8 cellular contexts compared by ENCODE assay signal in the genomic region with DNA sequence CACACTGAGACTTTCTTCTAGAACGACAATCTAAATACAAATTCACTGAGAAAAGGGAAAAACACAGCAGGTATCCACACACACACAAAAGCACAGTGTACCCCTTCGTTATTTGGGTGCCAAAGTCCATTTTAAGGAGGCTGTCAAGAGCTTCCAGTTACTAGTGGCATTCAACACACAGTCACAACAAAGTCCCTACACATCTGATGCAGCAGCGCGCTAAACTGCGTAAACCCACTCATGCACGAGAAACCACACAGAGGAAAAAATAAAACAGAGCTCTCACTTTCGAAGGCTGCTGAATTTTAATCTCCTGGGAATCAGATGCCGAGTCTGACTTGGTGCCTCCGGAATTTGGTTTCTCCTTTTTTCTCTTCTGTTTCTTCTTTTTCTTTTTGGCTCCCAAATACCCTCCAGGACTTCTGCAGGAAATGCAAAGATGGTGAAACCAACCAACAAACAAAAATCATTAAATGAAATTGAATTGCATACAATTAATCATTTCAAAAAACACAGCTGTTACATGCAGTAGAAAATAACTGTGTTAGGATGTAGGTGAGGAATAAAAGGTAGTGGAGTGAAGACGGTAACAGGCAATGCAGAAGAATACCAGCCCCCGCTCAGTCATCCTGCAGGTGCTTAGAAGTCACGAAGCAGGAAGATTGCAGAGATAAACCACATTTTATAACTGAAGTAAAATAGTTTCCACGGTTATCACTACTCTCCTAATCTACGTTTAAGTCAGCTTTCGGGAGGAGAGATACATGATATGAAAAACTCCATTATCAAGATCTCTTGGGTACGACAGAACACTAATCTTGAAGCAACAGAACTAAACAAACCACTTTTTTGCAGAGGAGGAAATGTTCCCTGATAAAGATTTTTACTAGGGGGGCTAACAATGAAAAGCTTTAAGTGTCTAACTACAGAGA. TPM values are rescaled to one million over a fixed set of nuclear protein-coding genes. Genes with fewer than 3 reads are reported as not detected.
DNase-seq lines count a peak whose midpoint lies in the region; ATAC-seq and TF ChIP-seq lines count a peak whose summit lies in the region.

No MANE protein-coding gene starts in this region.

- no peak for TF ChIP-seq CTCF in Calu3 (IDR thresholded peaks at IDR 0.05; ENCODE audit: unreplicated experiment)

- peak overlapping the region; percentile 11 for H3K4me3 Mint-ChIP-seq in activated CD4-positive, alpha-beta memory T cell treated with anti-CD3 and anti-CD28 coated beads, Interleukin-2, amount 10 ng/mL, durations not matched to agents 7 days and 5 days
- H3K4me3 Mint-ChIP-seq in Calu3 (ENCODE audit: low read depth, unreplicated experiment) = no peak overlapping the region

- no peaks in the 10 kb centered on the region for H3K27me3 Mint-ChIP-seq in activated CD4-positive, alpha-beta memory T cell treated with anti-CD3 and anti-CD28 coated beads, Interleukin-2, amount 10 ng/mL, durations not matched to agents 7 days and 5 days
- H3K27me3 Mint-ChIP-seq in Calu3 (ENCODE audit: unreplicated experiment) = no peaks in the 10 kb centered on the region

- H3K27ac Mint-ChIP-seq in activated CD4-positive, alpha-beta memory T cell treated with anti-CD3 and anti-CD28 coated beads, Interleukin-2, amount 10 ng/mL, durations not matched to agents 7 days and 5 days = no peak overlapping the region
- no peak overlapping the region for H3K27ac Mint-ChIP-seq in Calu3 (ENCODE audit: unreplicated experiment)

- peak; percentile 18 for DNase-seq in activated CD4-positive, alpha-beta T cell treated with anti-CD3 and anti-CD28 coated beads for 24 hours (ENCODE audit: low read depth in 2 of 2)
- DNase-seq in activated CD4-positive, alpha-beta T cell treated with anti-CD3 and anti-CD28 coated beads for 1 hour = no peak
- no peak for DNase-seq in activated CD4-positive, alpha-beta memory T cell treated with anti-CD3 and anti-CD28 coated beads, Interleukin-2, amount 10 ng/mL, durations not matched to agents 7 days and 5 days
- DNase-seq in putamen (ENCODE audit: low spot score) (peak; percentile 30), Calu3 (no peak), KG1 (lab: John Stamatoyannopoulos, UW) (no peak)
- DNase-seq in effector CD8-positive, alpha-beta T cell (lab: John Stamatoyannopoulos, UW) = no peak

- CTCF ChIA-PET in activated CD4-positive, alpha-beta memory T cell treated with anti-CD3 and anti-CD28 coated beads, Interleukin-2, amount 10 ng/mL, durations not matched to agents 7 days and 5 days (lab: Charles Lee) = interaction anchor here (1.3 to 1.9 kb wide), 5 partner anchors 10 to 36 kb away, joined by 3 to 5 read pairs (median 3); partner anchors contain the start of gene NMT2
- CTCF ChIA-PET in Calu3 (lab: Charles Lee) = no interaction called here

- ATAC-seq in HG03060 (IDR thresholded peaks at IDR 0.05; ENCODE audit: low read depth, unreplicated experiment) = peak; percentile 96

- H3K4me1 Mint-ChIP-seq in activated CD4-positive, alpha-beta memory T cell treated with anti-CD3 and anti-CD28 coated beads, Interleukin-2, amount 10 ng/mL, durations not matched to agents 7 days and 5 days = peaks cover 41% of the 10 kb centered on the region
- no peaks in the 10 kb centered on the region for H3K4me1 Mint-ChIP-seq in Calu3 (ENCODE audit: low read depth, unreplicated experiment)

- H3K36me3 Mint-ChIP-seq in activated CD4-positive, alpha-beta memory T cell treated with anti-CD3 and anti-CD28 coated beads, Interleukin-2, amount 10 ng/mL, durations not matched to agents 7 days and 5 days (ENCODE audit: low read depth) = peaks cover 42% of the 10 kb centered on the region
- H3K36me3 Mint-ChIP-seq in Calu3 (ENCODE audit: insufficient read depth, unreplicated experiment) = no peaks in the 10 kb centered on the region

- H3K9me3 Mint-ChIP-seq in activated CD4-positive, alpha-beta memory T cell treated with anti-CD3 and anti-CD28 coated beads, Interleukin-2, amount 10 ng/mL, durations not matched to agents 7 days and 5 days = no peaks in the 10 kb centered on the region
- H3K9me3 Mint-ChIP-seq in Calu3 (ENCODE audit: low read depth, unreplicated experiment) = no peaks in the 10 kb centered on the region

- intact Hi-C loops in Calu3 (cut with micrococcal nuclease; ENCODE audit: unreplicated experiment) = no loop called here

- POLR2A ChIA-PET in activated CD4-positive, alpha-beta memory T cell treated with anti-CD3 and anti-CD28 coated beads, Interleukin-2, amount 10 ng/mL, durations not matched to agents 7 days and 5 days (lab: Charles Lee) = interaction anchor here (1.0 to 1.8 kb wide), 2 partner anchors 17 to 25 kb away, joined by 3 to 7 read pairs; no protein-coding TSS in a partner anchor

- no TSS peak for BruUV-seq in Calu3 (replicated peaks; lab: Mats Ljungman, UMichigan)

RNA-seq across cellular contexts. Expression of gene NMT2, which starts 27.1 kb away (rescaled TPM):
- total RNA-seq in activated CD4-positive, alpha-beta memory T cell treated with anti-CD3 and anti-CD28 coated beads, Interleukin-2, amount 10 ng/mL, durations not matched to agents 7 days and 5 days = 10 to 100 TPM; 45.1 to 45.5 TPM
- 7.5 and 8.6 TPM in 2 replicates for total RNA-seq in Calu3 (2022)

RNA-seq across cellular contexts. Expression of gene RPP38, which starts 44.2 kb away (rescaled TPM):
- total RNA-seq in activated CD4-positive, alpha-beta memory T cell treated with anti-CD3 and anti-CD28 coated beads, Interleukin-2, amount 10 ng/mL, durations not matched to agents 7 days and 5 days = 10 to 100 TPM; 14.9 to 16.8 TPM
- 23.4 and 25.8 TPM in 2 replicates for total RNA-seq in Calu3 (2022)

RNA-seq across cellular contexts. Expression of gene ACBD7, which starts 52.8 kb away (rescaled TPM):
- total RNA-seq in activated CD4-positive, alpha-beta memory T cell treated with anti-CD3 and anti-CD28 coated beads, Interleukin-2, amount 10 ng/mL, durations not matched to agents 7 days and 5 days = 1 to 10 TPM; 2.1 to 2.6 TPM
- total RNA-seq in Calu3 (2022) = 8.2 and 10.0 TPM in 2 replicates

Comparison
In these comparisons a context has a peak if more than half of its experiments do, and no peak if none do; other contexts are left out.
1. DNase-seq: peak in activated CD4-positive, alpha-beta T cell treated with anti-CD3 and anti-CD28 coated beads for 24 hours (2 of 2) and putamen (single experiment); none in activated CD4-positive, alpha-beta T cell treated with anti-CD3 and anti-CD28 coated beads for 1 hour (single experiment), activated CD4-positive, alpha-beta memory T cell treated with anti-CD3 and anti-CD28 coated beads, Interleukin-2, amount 10 ng/mL, durations not matched to agents 7 days and 5 days (single experiment), Calu3 (single experiment), effector CD8-positive, alpha-beta T cell (single experiment) and KG1 (single experiment).